Comparison of ENCODE assay signal across 9 cellular contexts in the genomic region with DNA sequence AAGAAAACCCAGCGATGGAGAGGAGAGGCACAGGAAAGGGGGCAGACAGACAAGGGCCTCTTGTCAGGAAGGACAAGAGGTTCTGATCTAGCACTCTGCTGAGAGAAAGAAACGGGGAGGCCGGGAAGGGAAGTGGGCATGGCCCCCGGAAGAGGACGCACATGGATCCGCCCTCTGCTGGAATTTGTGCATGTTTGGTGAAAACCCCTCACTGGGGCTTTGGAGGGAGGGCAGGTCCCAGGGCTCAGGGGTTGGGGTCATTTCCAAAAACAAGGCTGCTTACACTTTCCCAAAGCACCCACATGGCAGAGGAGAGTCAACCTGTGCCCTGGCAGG. TPM values are rescaled to one million over a fixed set of nuclear protein-coding genes. Genes with fewer than 3 reads are reported as not detected.
DNase-seq lines count a peak whose midpoint lies in the region; ATAC-seq and TF ChIP-seq lines count a peak whose summit lies in the region.
"Had no signal": no experiment of that assay in that cellular context is flagged by ENCODE, and none has a peak within 500 bp of the region (broad histone marks: within the 10 kb centered on the region; RNA-seq: fewer than 3 reads in every experiment).

No MANE protein-coding gene starts in this region.

- H3K9me3 Mint-ChIP-seq in activated CD4-positive, alpha-beta T cell treated with anti-CD3 and anti-CD28 coated beads, Interleukin-2, amount 10 ng/mL, durations not matched to agents 7 days and 5 days, result no peaks in the 10 kb centered on the region
- no peaks in the 10 kb centered on the region for H3K9me3 Mint-ChIP-seq in activated naive CD8-positive, alpha-beta T cell treated with anti-CD3 and anti-CD28 coated beads, Interleukin-2, amount 50 U/mL, for 24 hours

- no peaks in the 10 kb centered on the region for H3K27me3 Mint-ChIP-seq in activated CD4-positive, alpha-beta T cell treated with anti-CD3 and anti-CD28 coated beads, Interleukin-2, amount 10 ng/mL, durations not matched to agents 7 days and 5 days
- H3K27me3 Mint-ChIP-seq in activated naive CD8-positive, alpha-beta T cell treated with anti-CD3 and anti-CD28 coated beads, Interleukin-2, amount 50 U/mL, for 24 hours, result no peaks in the 10 kb centered on the region

- POLR2A ChIA-PET in activated CD4-positive, alpha-beta T cell treated with anti-CD3 and anti-CD28 coated beads, Interleukin-2, amount 10 ng/mL, durations not matched to agents 7 days and 5 days (lab: Charles Lee), result no interaction called here
- POLR2A ChIA-PET in HEK293T (lab: Yijun Ruan, JAX), result interaction anchor here (1.1 to 2.1 kb wide), 2 partner anchors 10 to 22 kb away, joined by 3 to 5 read pairs; no protein-coding TSS in a partner anchor

- H3K27ac ChIP-seq in liver (ENCODE audit: low read depth in 1 of 2, low read length in 2 of 2) (peak overlapping the region; percentile 23 to 40), thoracic aorta (peak overlapping the region; percentile 91 to 95)

- H3K27ac Mint-ChIP-seq in activated CD4-positive, alpha-beta T cell treated with anti-CD3 and anti-CD28 coated beads, Interleukin-2, amount 10 ng/mL, durations not matched to agents 7 days and 5 days, result peak overlapping the region; percentile 69
- peak overlapping the region; percentile 94 for H3K27ac Mint-ChIP-seq in activated naive CD8-positive, alpha-beta T cell treated with anti-CD3 and anti-CD28 coated beads, Interleukin-2, amount 50 U/mL, for 24 hours

- TF ChIP-seq RAD21 in liver (IDR thresholded peaks at IDR 0.05), result no peak

- no peak overlapping the region for H3K4me3 Mint-ChIP-seq in activated CD4-positive, alpha-beta T cell treated with anti-CD3 and anti-CD28 coated beads, Interleukin-2, amount 10 ng/mL, durations not matched to agents 7 days and 5 days
- peak overlapping the region; percentile 12 for H3K4me3 Mint-ChIP-seq in activated naive CD8-positive, alpha-beta T cell treated with anti-CD3 and anti-CD28 coated beads, Interleukin-2, amount 50 U/mL, for 24 hours

- no peak for ATAC-seq in activated naive CD8-positive, alpha-beta T cell treated with anti-CD3 and anti-CD28 coated beads, Interleukin-2, amount 50 U/mL, for 24 hours
- ATAC-seq in thoracic aorta (ENCODE audit: insufficient number of reproducible peaks, low FRiP score, low read depth) (no peak), HG02981 (IDR thresholded peaks at IDR 0.05; ENCODE audit: unreplicated experiment) (no peak)

- WGBS in liver, result 72% methylated on average over 6 of the region's 6 CpGs

- H3K4me1 ChIP-seq in liver (ENCODE audit: control insufficient read depth in 4 of 4, insufficient read depth in 4 of 4, low read length in 3 of 4), result peaks cover 13 to 38% (median 30%) of the 10 kb centered on the region in 4 donors
- H3K4me1 ChIP-seq in thoracic aorta (ENCODE audit: control insufficient read depth in 1 of 2, low read depth in 2 of 2), result peaks cover 85 to 99% of the 10 kb centered on the region in 2 donors

- no peak overlapping the region for H3K9ac ChIP-seq in liver (ENCODE audit: low read depth in 1 of 2, low read length in 2 of 2)

- H3K9me3 ChIP-seq in liver (ENCODE audit: control insufficient read depth in 4 of 4, low read length in 3 of 4), result no peaks in the 10 kb centered on the region
- H3K9me3 ChIP-seq in thoracic aorta, result no peaks in the 10 kb centered on the region

- H3K27me3 ChIP-seq in liver (ENCODE audit: control insufficient read depth in 4 of 4, insufficient read depth in 4 of 4, low read length in 3 of 4), result no peaks in the 10 kb centered on the region
- no peaks in the 10 kb centered on the region for H3K27me3 ChIP-seq in thoracic aorta (replicated peaks; ENCODE audit: insufficient read depth)

- H3K4me3 ChIP-seq in liver (ENCODE audit: low read depth in 1 of 3, low read length in 3 of 3), result no peak overlapping the region
- H3K4me3 ChIP-seq in thoracic aorta, result no peak overlapping the region

- H3K36me3 Mint-ChIP-seq in activated CD4-positive, alpha-beta T cell treated with anti-CD3 and anti-CD28 coated beads, Interleukin-2, amount 10 ng/mL, durations not matched to agents 7 days and 5 days (ENCODE audit: low read depth), result peaks cover 10% of the 10 kb centered on the region
- peaks cover 23% of the 10 kb centered on the region for H3K36me3 Mint-ChIP-seq in activated naive CD8-positive, alpha-beta T cell treated with anti-CD3 and anti-CD28 coated beads, Interleukin-2, amount 50 U/mL, for 24 hours (ENCODE audit: low read depth)

- no peak for TF ChIP-seq CTCF in liver (IDR thresholded peaks at IDR 0.05; ENCODE audit: low read depth, low read length, missing input control)
- TF ChIP-seq CTCF in thoracic aorta (IDR thresholded peaks at IDR 0.05), result no peak

- CTCF ChIA-PET in activated CD4-positive, alpha-beta T cell treated with anti-CD3 and anti-CD28 coated beads, Interleukin-2, amount 10 ng/mL, durations not matched to agents 7 days and 5 days (lab: Charles Lee), result interaction anchor here (0.5 to 1.1 kb wide), 4 partner anchors 11 to 67 kb away, joined by 3 to 6 read pairs (median 4); no protein-coding TSS in a partner anchor
- CTCF ChIA-PET in HEK293T (lab: Yijun Ruan, JAX), result interaction anchor here (2.8 to 3.7 kb wide), 2 partner anchors 15 to 52 kb away, joined by 12 to 17 read pairs; no protein-coding TSS in a partner anchor

- H3K36me3 ChIP-seq in liver (ENCODE audit: control insufficient read depth in 4 of 4, insufficient read depth in 3 of 4, low read depth in 1 of 4, low read length in 3 of 4) (peaks cover 0 to 2% (median 0%) of the 10 kb centered on the region in 4 donors), thoracic aorta (no peaks in the 10 kb centered on the region)

- H3K4me1 Mint-ChIP-seq in activated CD4-positive, alpha-beta T cell treated with anti-CD3 and anti-CD28 coated beads, Interleukin-2, amount 10 ng/mL, durations not matched to agents 7 days and 5 days, result peaks cover 66% of the 10 kb centered on the region
- peaks cover 87% of the 10 kb centered on the region for H3K4me1 Mint-ChIP-seq in activated naive CD8-positive, alpha-beta T cell treated with anti-CD3 and anti-CD28 coated beads, Interleukin-2, amount 50 U/mL, for 24 hours

- no peak for DNase-seq in activated CD4-positive, alpha-beta T cell treated with anti-CD3 and anti-CD28 coated beads, Interleukin-2, amount 10 ng/mL, durations not matched to agents 7 days and 5 days
- DNase-seq in activated CD4-positive, alpha-beta T cell treated with anti-CD3 and anti-CD28 coated beads for 4 hours, result no peak
- DNase-seq in activated naive CD8-positive, alpha-beta T cell treated with anti-CD3 and anti-CD28 coated beads, Interleukin-2, amount 50 U/mL, for 24 hours, result no peak
- DNase-seq in thoracic aorta (ENCODE audit: low spot score) (no peak), HEK293T (ENCODE audit: extremely low spot score) (no peak), dedifferentiated amniotic fluid mesenchymal stem cell (ENCODE audit: extremely low spot score) (no peak)
- DNase-seq: hippocampal formation had no signal

TF ChIP-seq in liver, 16 proteins besides CTCF, POLR2A, EP300 and RAD21 (continues in another document):
- TF ChIP-seq EGR1 (IDR thresholded peaks at IDR 0.05; ENCODE audit: low read depth in 2 of 2) (no peak), GABPA (IDR thresholded peaks at IDR 0.05 in 1 of 2, conservative IDR thresholded peaks at IDR 0.05 in 1 of 2) (no peak)

TF ChIP-seq in HEK293T, 16 proteins besides CTCF, POLR2A, EP300 and RAD21:
- TF ChIP-seq TARDBP (IDR thresholded peaks at IDR 0.05) (no peak), LEF1 (IDR thresholded peaks at IDR 0.05; ENCODE audit: borderline replicate concordance) (no peak), ELF4 (IDR thresholded peaks at IDR 0.05) (no peak), HDGF (IDR thresholded peaks at IDR 0.05; ENCODE audit: borderline replicate concordance) (no peak), SUZ12 (IDR thresholded peaks at IDR 0.05) (no peak), ZNF384 (IDR thresholded peaks at IDR 0.05) (no peak), CTBP1 (IDR thresholded peaks at IDR 0.05; ENCODE audit: borderline replicate concordance) (no peak), L3MBTL2 (conservative IDR thresholded peaks at IDR 0.05) (no peak), FOXK2 (IDR thresholded peaks at IDR 0.05) (no peak)
- TF ChIP-seq, protein P1, sequence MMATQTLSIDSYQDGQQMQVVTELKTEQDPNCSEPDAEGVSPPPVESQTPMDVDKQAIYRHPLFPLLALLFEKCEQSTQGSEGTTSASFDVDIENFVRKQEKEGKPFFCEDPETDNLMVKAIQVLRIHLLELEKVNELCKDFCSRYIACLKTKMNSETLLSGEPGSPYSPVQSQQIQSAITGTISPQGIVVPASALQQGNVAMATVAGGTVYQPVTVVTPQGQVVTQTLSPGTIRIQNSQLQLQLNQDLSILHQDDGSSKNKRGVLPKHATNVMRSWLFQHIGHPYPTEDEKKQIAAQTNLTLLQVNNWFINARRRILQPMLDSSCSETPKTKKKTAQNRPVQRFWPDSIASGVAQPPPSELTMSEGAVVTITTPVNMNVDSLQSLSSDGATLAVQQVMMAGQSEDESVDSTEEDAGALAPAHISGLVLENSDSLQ (IDR thresholded peaks at IDR 0.05), result no peak

RNA-seq across cellular contexts. Expression of a gene that starts 32.4 kb away (rescaled TPM):
- total RNA-seq in activated CD4-positive, alpha-beta T cell treated with anti-CD3 and anti-CD28 coated beads, Interleukin-2, amount 10 ng/mL, durations not matched to agents 7 days and 5 days, result 100 to 1,000 TPM; 101 to 107 TPM
- 10 to 100 TPM; 38.9 to 40.2 TPM for total RNA-seq in liver
- polyA plus RNA-seq in liver, result 10 to 100 TPM; 29.3 to 46.4 TPM
- 100 to 1,000 TPM; 103 to 124 TPM for total RNA-seq in thoracic aorta
